1 cellular context compared by ENCODE assay signal in genomic region chr5:164753434-164753833, GRCh38.
TF ChIP-seq lines count a peak whose summit lies in the region.

No MANE protein-coding gene starts in this region.

TF ChIP-seq in GM23338, 12 proteins besides CTCF, POLR2A, EP300 and RAD21 (continued from another document):
- TF ChIP-seq, protein P1, sequence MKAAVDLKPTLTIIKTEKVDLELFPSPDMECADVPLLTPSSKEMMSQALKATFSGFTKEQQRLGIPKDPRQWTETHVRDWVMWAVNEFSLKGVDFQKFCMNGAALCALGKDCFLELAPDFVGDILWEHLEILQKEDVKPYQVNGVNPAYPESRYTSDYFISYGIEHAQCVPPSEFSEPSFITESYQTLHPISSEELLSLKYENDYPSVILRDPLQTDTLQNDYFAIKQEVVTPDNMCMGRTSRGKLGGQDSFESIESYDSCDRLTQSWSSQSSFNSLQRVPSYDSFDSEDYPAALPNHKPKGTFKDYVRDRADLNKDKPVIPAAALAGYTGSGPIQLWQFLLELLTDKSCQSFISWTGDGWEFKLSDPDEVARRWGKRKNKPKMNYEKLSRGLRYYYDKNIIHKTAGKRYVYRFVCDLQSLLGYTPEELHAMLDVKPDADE (IDR thresholded peaks at IDR 0.05) = no peak
- no peak for TF ChIP-seq REST (IDR thresholded peaks at IDR 0.05; ENCODE audit: unreplicated experiment)
- TF ChIP-seq POLR2AphosphoS5 (IDR thresholded peaks at IDR 0.05; ENCODE audit: low read depth) = no peak
- TF ChIP-seq JUNB (IDR thresholded peaks at IDR 0.05; ENCODE audit: unreplicated experiment) = no peak
TF ChIP-seq in GM23338: peak in this region for 0.
